In the genomic region with DNA sequence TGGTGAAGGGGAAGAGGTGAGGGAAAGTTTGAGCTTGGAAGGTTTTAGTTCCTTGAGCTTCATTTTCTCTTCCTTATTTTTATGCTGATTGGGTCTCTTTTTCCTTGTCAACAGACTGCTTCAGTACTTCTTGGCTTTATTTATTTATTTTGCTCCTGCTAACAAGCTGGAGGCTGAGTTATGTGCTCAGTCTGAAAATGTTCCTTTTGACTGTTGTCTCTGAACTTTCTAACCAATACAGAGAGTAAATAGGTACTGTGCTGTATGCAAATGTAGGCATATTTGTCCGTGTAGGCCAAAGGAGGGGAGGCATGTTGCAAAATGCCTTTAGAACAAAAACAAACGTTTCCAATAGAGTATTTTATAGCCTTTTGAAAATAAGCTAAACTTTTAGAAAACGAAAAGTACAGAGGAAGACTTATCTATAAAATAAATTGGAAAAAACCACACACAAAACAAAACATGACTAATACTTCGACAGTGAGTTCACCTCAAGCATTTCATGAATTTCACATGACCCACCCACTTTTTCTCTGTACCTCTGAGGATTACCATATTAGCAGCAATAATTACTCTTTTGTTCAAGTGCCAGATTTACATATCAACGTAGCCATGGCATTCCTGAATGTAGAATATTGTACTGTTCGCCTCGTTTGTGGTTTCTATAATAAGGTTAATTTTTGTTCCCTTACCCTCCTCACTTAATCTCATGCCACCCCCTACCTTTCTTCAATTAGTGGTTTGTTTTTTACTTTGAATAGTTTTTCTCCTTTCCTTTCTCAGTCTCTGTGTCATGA, we compare ENCODE assay signal across 7 cellular contexts. TPM values are rescaled to one million over a fixed set of nuclear protein-coding genes. Genes with fewer than 3 reads are reported as not detected.
A peak's percentile ranks its signal among the peaks of the same experiment; 100 is the strongest.
DNase-seq lines count a peak whose midpoint lies in the region; ATAC-seq, FAIRE-seq and TF ChIP-seq lines count a peak whose summit lies in the region.

No MANE protein-coding gene starts in this region.

- no peak overlapping the region for H3K4me3 Mint-ChIP-seq in astrocyte (ENCODE audit: unreplicated experiment)

- TF ChIP-seq CTCF in astrocyte (IDR thresholded peaks at IDR 0.05; ENCODE audit: insufficient read depth, low read depth, low read length): no peak
- TF ChIP-seq CTCF in retinal pigment epithelial cell (conservative IDR thresholded peaks at IDR 0.05; ENCODE audit: low read depth, low read length): no peak

- H3K27ac ChIP-seq in astrocyte (ENCODE audit: low read depth, low read length): peak overlapping the region; percentile 54
- H3K27ac ChIP-seq in Karpas-422 (ENCODE audit: low read length): no peak overlapping the region

- ATAC-seq in GM18870 (IDR thresholded peaks at IDR 0.05; ENCODE audit: unreplicated experiment): peak; percentile 56
- peak; percentile 38 for ATAC-seq in HG03095 (IDR thresholded peaks at IDR 0.05; ENCODE audit: unreplicated experiment)

- DNase-seq in astrocyte (ENCODE audit: low read depth) (peak; percentile 91), retinal pigment epithelial cell (ENCODE audit: low read depth) (peak; percentile 97), GM19240 (ENCODE audit: insufficient read length, low spot score) (no peak), Karpas-422 (no peak), SKM-1 (lab: John Stamatoyannopoulos, UW; ENCODE audit: unreplicated experiment) (no peak)

- H3K9me3 ChIP-seq in astrocyte (ENCODE audit: insufficient read depth, low read depth, low read length) (no peaks in the 10 kb centered on the region), Karpas-422 (ENCODE audit: low read length) (no peaks in the 10 kb centered on the region)

- H3K9ac ChIP-seq in astrocyte (ENCODE audit: low read length) (peak overlapping the region; percentile 58), Karpas-422 (ENCODE audit: low read length) (no peak overlapping the region)

- H3K9me3 Mint-ChIP-seq in astrocyte (ENCODE audit: unreplicated experiment): no peaks in the 10 kb centered on the region

- H3K4me1 Mint-ChIP-seq in astrocyte (ENCODE audit: low read depth, unreplicated experiment): peaks cover 14% of the 10 kb centered on the region

- H3K4me2 ChIP-seq in astrocyte (ENCODE audit: low read length) (peak overlapping the region; percentile 77), Karpas-422 (ENCODE audit: low read depth, low read length, poor library complexity, severe bottlenecking) (no peak overlapping the region)

- H2AFZ ChIP-seq in astrocyte (ENCODE audit: low read depth, low read length) (peak overlapping the region; percentile 50), Karpas-422 (ENCODE audit: low read length) (no peak overlapping the region)

- no peaks in the 10 kb centered on the region for H3K36me3 ChIP-seq in astrocyte (ENCODE audit: insufficient read depth, low read length)
- H3K36me3 ChIP-seq in Karpas-422 (ENCODE audit: insufficient read depth, low read length): no peaks in the 10 kb centered on the region

- no peaks in the 10 kb centered on the region for H3K27me3 Mint-ChIP-seq in astrocyte (ENCODE audit: low read depth, unreplicated experiment)

- H3K4me3 ChIP-seq in astrocyte (ENCODE audit: insufficient read depth, low read depth, low read length) (peak overlapping the region; percentile 43), retinal pigment epithelial cell (ENCODE audit: low read length) (peak overlapping the region; percentile 34), Karpas-422 (ENCODE audit: low read length) (no peak overlapping the region)

- H3K4me1 ChIP-seq in astrocyte (ENCODE audit: insufficient read depth, low read length) (peaks cover 11% of the 10 kb centered on the region), Karpas-422 (ENCODE audit: low read length) (peaks cover 17% of the 10 kb centered on the region)

- H4K20me1 ChIP-seq in astrocyte (ENCODE audit: insufficient read depth, low read length) (no peaks in the 10 kb centered on the region), Karpas-422 (ENCODE audit: insufficient read depth, low read depth, low read length) (no peaks in the 10 kb centered on the region)

- no peak for FAIRE-seq in astrocyte (lab: Jason Lieb, UNC)

- no peaks in the 10 kb centered on the region for H3K36me3 Mint-ChIP-seq in astrocyte (ENCODE audit: low read depth, unreplicated experiment)

- H3K27ac Mint-ChIP-seq in astrocyte (ENCODE audit: unreplicated experiment): peak overlapping the region; percentile 92

- H3K9me2 ChIP-seq in Karpas-422 (replicated peaks; ENCODE audit: insufficient read depth, low read length): no peaks in the 10 kb centered on the region

- H3K27me3 ChIP-seq in astrocyte (ENCODE audit: insufficient read depth, low read length): no peaks in the 10 kb centered on the region
- no peaks in the 10 kb centered on the region for H3K27me3 ChIP-seq in Karpas-422 (ENCODE audit: low read length)

- no peaks in the 10 kb centered on the region for H3K79me2 ChIP-seq in astrocyte (ENCODE audit: insufficient read depth, low read length)
- H3K79me2 ChIP-seq in Karpas-422 (ENCODE audit: low read length): no peaks in the 10 kb centered on the region

RNA-seq across cellular contexts. Expression of gene CREBL2, which starts 4.7 kb away (rescaled TPM):
- 13.9 and 14.8 TPM in 2 replicates for total RNA-seq in astrocyte
- 14.1 and 19.3 TPM in 2 replicates for total RNA-seq in Karpas-422 (2014; rRNA removed; shearing (Covaris generic); ENCODE audit: low replicate concordance)

RNA-seq across cellular contexts. Expression of gene DUSP16, which starts 44.3 kb away (rescaled TPM):
- 21.4 and 24.2 TPM in 2 replicates for total RNA-seq in astrocyte
- total RNA-seq in Karpas-422 (2014; rRNA removed; shearing (Covaris generic); ENCODE audit: low replicate concordance): 0.25 and 1.8 TPM in 2 replicates

Comparison
In these comparisons a context has a peak if more than half of its experiments do, and no peak if none do; other contexts are left out.
1. DNase-seq: peak in astrocyte (single experiment) and retinal pigment epithelial cell (single experiment); none in GM19240 (single experiment), Karpas-422 (single experiment) and SKM-1 (single experiment).